In genomic region chrX:133415276-133416105, GRCh38 we compare ENCODE assay signal across 9 cellular contexts. TPM values are rescaled to one million over a fixed set of nuclear protein-coding genes. Genes with fewer than 3 reads are reported as not detected.
DNase-seq lines count a peak whose midpoint lies in the region; ATAC-seq and TF ChIP-seq lines count a peak whose summit lies in the region.
"Had no signal": no experiment of that assay in that cellular context is flagged by ENCODE, and none has a peak within 500 bp of the region (broad histone marks: within the 10 kb centered on the region; RNA-seq: fewer than 3 reads in every experiment).

Gene GPC4, minus strand, starts transcription at chrX:133415489. Its CDS starts 524 bp downstream, at chrX:133414965.

- POLR2A ChIA-PET in HEK293T (lab: Yijun Ruan, JAX) (interaction anchor here (0.6 to 2.2 kb wide), 3 partner anchors 10 to 81 kb away, joined by 3 to 10 read pairs (median 3); no protein-coding TSS in a partner anchor), activated B cell treated with CpG ODN at 0.5 μM for 24 hours (lab: Charles Lee) (no interaction called here)

- peaks cover 14% of the 10 kb centered on the region for H3K27me3 Mint-ChIP-seq in activated B cell treated with CpG ODN at 0.5 μM for 24 hours

- no peak within 1 kb of the TSS for H3K27ac Mint-ChIP-seq in activated B cell treated with CpG ODN at 0.5 μM for 24 hours

- CTCF ChIA-PET in HEK293T (lab: Yijun Ruan, JAX): interaction anchor here (1.4 kb wide), 1 partner anchor 81 kb away, joined by 3 read pairs; no protein-coding TSS in a partner anchor
- CTCF ChIA-PET in activated B cell treated with CpG ODN at 0.5 μM for 24 hours (lab: Charles Lee): no interaction called here

- H3K4me3 ChIP-seq in cardiac muscle cell: peak within 1 kb of the TSS; percentile 78

- DNase-seq in COLO668 (lab: John Stamatoyannopoulos, UW; ENCODE audit: unreplicated experiment) (peak; percentile 48), HEK293T (ENCODE audit: extremely low spot score) (peak; percentile 83), activated B cell treated with CpG ODN at 0.5 μM for 24 hours (no peak), cardiac muscle cell (ENCODE audit: low read depth in 1 of 2, low spot score in 1 of 2) (peak; percentile 38 to 89), posterior cingulate gyrus (peak in 8 of 10 donors; percentile 12 to 89 (median 41))

- no peak for ATAC-seq in activated B cell treated with CpG ODN at 0.5 μM for 24 hours (ENCODE audit: low read depth)
- no peak for ATAC-seq in GM18520 (IDR thresholded peaks at IDR 0.05; ENCODE audit: unreplicated experiment)
- no peak for ATAC-seq in GM21515 (IDR thresholded peaks at IDR 0.05; ENCODE audit: unreplicated experiment)
- no peak for ATAC-seq in HG02981 (IDR thresholded peaks at IDR 0.05; ENCODE audit: unreplicated experiment)

- intact Hi-C loops in activated B cell treated with CpG ODN at 0.5 μM for 24 hours (cut with micrococcal nuclease): no loop called here
- intact Hi-C loops in posterior cingulate gyrus (cut with DNase I): no loop called here

- no peaks in the 10 kb centered on the region for H3K36me3 Mint-ChIP-seq in activated B cell treated with CpG ODN at 0.5 μM for 24 hours (ENCODE audit: low read depth)

- H3K4me3 Mint-ChIP-seq in activated B cell treated with CpG ODN at 0.5 μM for 24 hours: peak within 1 kb of the TSS; percentile 71

- H3K4me1 ChIP-seq in cardiac muscle cell (ENCODE audit: low read depth): peaks cover 11% of the 10 kb centered on the region

- H3K36me3 ChIP-seq in cardiac muscle cell: no peaks in the 10 kb centered on the region

- no peaks in the 10 kb centered on the region for H3K9me3 Mint-ChIP-seq in activated B cell treated with CpG ODN at 0.5 μM for 24 hours

- H3K4me1 Mint-ChIP-seq in activated B cell treated with CpG ODN at 0.5 μM for 24 hours: peaks cover 11% of the 10 kb centered on the region

- no peaks in the 10 kb centered on the region for H3K9me3 ChIP-seq in cardiac muscle cell (ENCODE audit: low read depth)

- peaks cover 7% of the 10 kb centered on the region for H3K27me3 ChIP-seq in cardiac muscle cell

- no peak for TF ChIP-seq CTCF in activated B cell treated with CpG ODN at 0.5 μM for 24 hours (IDR thresholded peaks at IDR 0.05)
- no peak for TF ChIP-seq CTCF in cardiac muscle cell (IDR thresholded peaks at IDR 0.05; ENCODE audit: low read depth, low read length)

- peak within 1 kb of the TSS; percentile 44 for H3K27ac ChIP-seq in cardiac muscle cell

TF ChIP-seq in HEK293T, 16 proteins besides CTCF, POLR2A, EP300 and RAD21:
- TF ChIP-seq ELF4 (IDR thresholded peaks at IDR 0.05): no peak
- no peak for TF ChIP-seq FOXM1 (IDR thresholded peaks at IDR 0.05; ENCODE audit: borderline replicate concordance)
- TF ChIP-seq SP1 (IDR thresholded peaks at IDR 0.05): no peak
- no peak for TF ChIP-seq SUZ12 (IDR thresholded peaks at IDR 0.05)
- TF ChIP-seq FOXA1 (IDR thresholded peaks at IDR 0.05): no peak
- TF ChIP-seq FOXK2 (IDR thresholded peaks at IDR 0.05): no peak
- no peak for TF ChIP-seq BHLHE40 (IDR thresholded peaks at IDR 0.05; ENCODE audit: borderline replicate concordance)
- TF ChIP-seq LEF1 (IDR thresholded peaks at IDR 0.05; ENCODE audit: borderline replicate concordance): no peak
- TF ChIP-seq TARDBP (IDR thresholded peaks at IDR 0.05): no peak
- TF ChIP-seq HDGF (IDR thresholded peaks at IDR 0.05; ENCODE audit: borderline replicate concordance): no peak
- no peak for TF ChIP-seq NFRKB (IDR thresholded peaks at IDR 0.05)
- no peak for TF ChIP-seq ZNF384 (IDR thresholded peaks at IDR 0.05)
- peak; percentile 57 for TF ChIP-seq L3MBTL2 (conservative IDR thresholded peaks at IDR 0.05)
- TF ChIP-seq PKNOX1 (IDR thresholded peaks at IDR 0.05): peak; percentile 75
- peak; percentile 34; the same call in 1 of the 2 replicates for TF ChIP-seq CTBP1 (IDR thresholded peaks at IDR 0.05; ENCODE audit: borderline replicate concordance)
- no peak for TF ChIP-seq ARNT (IDR thresholded peaks at IDR 0.05)
TF ChIP-seq in HEK293T: peak in this region for 3.

RNA-seq across cellular contexts. Expression of gene GPC4, which starts in this region (rescaled TPM):
- total RNA-seq in activated B cell treated with CpG ODN at 0.5 μM for 24 hours: 0.16 and 0.20 TPM in 2 replicates
- total RNA-seq in cardiac muscle cell: 8.5 and 17.3 TPM in 2 replicates
- 13.1 and 24.8 TPM in 2 replicates for polyA plus RNA-seq in cardiac muscle cell
- total RNA-seq: RPMI7951 had no signal
